ENCODE assay signal across 5 cellular contexts in genomic region chr14:57408634-57409033, GRCh38.
"Had no signal": no experiment of that assay in that cellular context is flagged by ENCODE, and none has a peak within 500 bp of the region (broad histone marks: within the 10 kb centered on the region; RNA-seq: fewer than 3 reads in every experiment).

No MANE protein-coding gene starts in this region.

- FAIRE-seq: K562 had no signal

- H3K27ac ChIP-seq: HL-60 had no signal

- DNase-seq: IMR-90, KBM-7, KG1 had no signal

- ATAC-seq: K562 had no signal

- H3K4me3 ChIP-seq: K562 had no signal
